Comparison of ENCODE assay signal across 1 cellular context in genomic region chr2:54666741-54667639, GRCh38.
TF ChIP-seq lines count a peak whose summit lies in the region.

No MANE protein-coding gene starts in this region.

TF ChIP-seq in HepG2, 621 proteins besides CTCF, POLR2A, EP300 and RAD21 (continued from another document and continues in another):
- TF ChIP-seq ZSCAN5A (CRISPR knock-in tag; IDR thresholded peaks at IDR 0.05; ENCODE audit: borderline replicate concordance), result peak; percentile 72; the same call in 1 of the 2 replicates
- TF ChIP-seq ZFY (CRISPR knock-in tag; IDR thresholded peaks at IDR 0.05), result no peak
- TF ChIP-seq ZNF598 (CRISPR knock-in tag; IDR thresholded peaks at IDR 0.05; ENCODE audit: borderline replicate concordance), result 0 out of 2 replicates have a peak, but pooled peaks have one; percentile 2
- TF ChIP-seq KDM1A (CRISPR knock-in tag; IDR thresholded peaks at IDR 0.05), result no peak
- TF ChIP-seq REXO4 (CRISPR knock-in tag; IDR thresholded peaks at IDR 0.05; ENCODE audit: borderline replicate concordance), result no peak
- 0 out of 2 replicates have a peak, but pooled peaks have one; percentile 37 for TF ChIP-seq ZNF543 (CRISPR knock-in tag; IDR thresholded peaks at IDR 0.05)
- no peak for TF ChIP-seq TMF1 (CRISPR knock-in tag; IDR thresholded peaks at IDR 0.05; ENCODE audit: low read depth)
- TF ChIP-seq PHF5A (CRISPR knock-in tag; IDR thresholded peaks at IDR 0.05; ENCODE audit: low read depth, unreplicated experiment), result peak; percentile 27
- no peak for TF ChIP-seq ZNF446 (CRISPR knock-in tag; IDR thresholded peaks at IDR 0.05)
- no peak for TF ChIP-seq IRF1 (CRISPR knock-in tag; IDR thresholded peaks at IDR 0.05; ENCODE audit: low read depth)
- no peak for TF ChIP-seq RNF219 (CRISPR knock-in tag; IDR thresholded peaks at IDR 0.05)
- peak; percentile 86 for TF ChIP-seq RXRB (CRISPR knock-in tag; IDR thresholded peaks at IDR 0.05; ENCODE audit: borderline replicate concordance)
- peak; percentile 73; the same call in 1 of the 2 replicates for TF ChIP-seq STAT6 (CRISPR knock-in tag; IDR thresholded peaks at IDR 0.05; ENCODE audit: borderline replicate concordance)
- no peak for TF ChIP-seq RFX5 (IDR thresholded peaks at IDR 0.05; ENCODE audit: low read depth, low read length)
- peak; percentile 68; the same call in 1 of the 2 replicates for TF ChIP-seq TGIF2 (CRISPR knock-in tag; IDR thresholded peaks at IDR 0.05)
- TF ChIP-seq GLMP (CRISPR knock-in tag; IDR thresholded peaks at IDR 0.05; ENCODE audit: borderline replicate concordance), result no peak
- no peak for TF ChIP-seq FOSL1 (CRISPR knock-in tag; IDR thresholded peaks at IDR 0.05; ENCODE audit: borderline replicate concordance)
- no peak for TF ChIP-seq ZFAT (CRISPR knock-in tag; conservative IDR thresholded peaks at IDR 0.05)
- TF ChIP-seq NFAT5 (CRISPR knock-in tag; IDR thresholded peaks at IDR 0.05), result no peak
- TF ChIP-seq FOXP4 (CRISPR knock-in tag; IDR thresholded peaks at IDR 0.05), result peak; percentile 80
- TF ChIP-seq YY1 (IDR thresholded peaks at IDR 0.05; ENCODE audit: insufficient read depth, insufficient replicate concordance, low read depth, low read length), result no peak
- TF ChIP-seq PREB (CRISPR knock-in tag; IDR thresholded peaks at IDR 0.05), result no peak
- TF ChIP-seq FOXO1 (CRISPR knock-in tag; IDR thresholded peaks at IDR 0.05), result peak; percentile 86
- 0 out of 2 replicates have a peak, but pooled peaks have one; percentile 48 for TF ChIP-seq THAP11 (CRISPR knock-in tag; IDR thresholded peaks at IDR 0.05)
- peak; percentile 70 for TF ChIP-seq DPF2 (CRISPR knock-in tag; IDR thresholded peaks at IDR 0.05; ENCODE audit: borderline replicate concordance, low read depth)
- TF ChIP-seq ZNF674 (CRISPR knock-in tag; IDR thresholded peaks at IDR 0.05; ENCODE audit: low read depth), result no peak
- peak; percentile 90 for TF ChIP-seq NR2F2 (IDR thresholded peaks at IDR 0.05; ENCODE audit: borderline replicate concordance, low read depth)
- no peak for TF ChIP-seq PLSCR1 (CRISPR knock-in tag; IDR thresholded peaks at IDR 0.05; ENCODE audit: borderline replicate concordance)
- TF ChIP-seq DZIP1 (CRISPR knock-in tag; IDR thresholded peaks at IDR 0.05), result no peak
- no peak for TF ChIP-seq SP2 (CRISPR knock-in tag; IDR thresholded peaks at IDR 0.05)
- TF ChIP-seq DNMT3B (CRISPR knock-in tag; conservative IDR thresholded peaks at IDR 0.05), result 0 out of 2 replicates have a peak, but pooled peaks have one; percentile 74
- no peak for TF ChIP-seq ZNF619 (CRISPR knock-in tag; IDR thresholded peaks at IDR 0.05)
- TF ChIP-seq POLR2G (IDR thresholded peaks at IDR 0.05; ENCODE audit: low read depth, low read length), result peak; percentile 67
- no peak for TF ChIP-seq ZC3H13 (CRISPR knock-in tag; IDR thresholded peaks at IDR 0.05)
- peak; percentile 14; the same call in 1 of the 2 replicates for TF ChIP-seq FOXK1 (CRISPR knock-in tag; IDR thresholded peaks at IDR 0.05; ENCODE audit: borderline replicate concordance, low read depth)
- TF ChIP-seq ZNF691 (CRISPR knock-in tag; IDR thresholded peaks at IDR 0.05; ENCODE audit: borderline replicate concordance, low read depth), result no peak
- TF ChIP-seq ZBTB7A (CRISPR knock-in tag; IDR thresholded peaks at IDR 0.05), result no peak
- no peak for TF ChIP-seq ZNF615 (CRISPR knock-in tag; IDR thresholded peaks at IDR 0.05; ENCODE audit: borderline replicate concordance)
